Comparison of ENCODE assay signal across 14 cellular contexts in genomic region chr10:46271131-46271530, GRCh38. TPM values are rescaled to one million over a fixed set of nuclear protein-coding genes. Genes with fewer than 3 reads are reported as not detected.
DNase-seq lines count a peak whose midpoint lies in the region; ATAC-seq and TF ChIP-seq lines count a peak whose summit lies in the region.
"Not testable (repeated sequence)": the region's sequence is repeated elsewhere in the genome, so short reads cannot be mapped to it uniquely, and the experiment has no call there.
"Had no signal": no experiment of that assay in that cellular context is flagged by ENCODE, and none has a peak within 500 bp of the region (broad histone marks: within the 10 kb centered on the region; RNA-seq: fewer than 3 reads in every experiment).

No MANE protein-coding gene starts in this region.

- not testable (repeated sequence) for TF ChIP-seq CTCF in CD8-positive, alpha-beta T cell (IDR thresholded peaks at IDR 0.05); OCI-LY7 (conservative IDR thresholded peaks at IDR 0.05; ENCODE audit: low read length); coronary artery (IDR thresholded peaks at IDR 0.05)

- peaks cover 45% of the 10 kb centered on the region for H3K4me1 Mint-ChIP-seq in CD8-positive, alpha-beta T cell (ENCODE audit: low read depth)
- H3K4me1 Mint-ChIP-seq in activated CD4-positive, alpha-beta memory T cell treated with anti-CD3 and anti-CD28 coated beads for 36 hours (ENCODE audit: low read depth), result peaks cover 42% of the 10 kb centered on the region
- peaks cover 50% of the 10 kb centered on the region for H3K4me1 Mint-ChIP-seq in activated naive CD4-positive, alpha-beta T cell treated with anti-CD3 and anti-CD28 coated beads, Interleukin-2, amount 50 U/mL, for 24 hours

- H3K4me2 ChIP-seq in OCI-LY7 (ENCODE audit: low read length), result peak overlapping the region; percentile 84

- peak overlapping the region; percentile 7; the same call in 1 of the 2 replicates for H2AFZ ChIP-seq in OCI-LY7 (ENCODE audit: low read length)

- not testable (repeated sequence) for H3K36me3 ChIP-seq in CD8-positive, alpha-beta T cell (ENCODE audit: insufficient read depth, low read length); OCI-LY7 (ENCODE audit: insufficient read depth, low read length)

- not testable (repeated sequence) for H3K27me3 Mint-ChIP-seq in CD8-positive, alpha-beta T cell (ENCODE audit: low read depth); activated CD4-positive, alpha-beta memory T cell treated with anti-CD3 and anti-CD28 coated beads for 36 hours; activated naive CD4-positive, alpha-beta T cell treated with anti-CD3 and anti-CD28 coated beads, Interleukin-2, amount 50 U/mL, for 24 hours

- H3K4me1 ChIP-seq in CD8-positive, alpha-beta T cell (ENCODE audit: insufficient read depth, low read length), result peaks cover 60% of the 10 kb centered on the region
- peaks cover 59% of the 10 kb centered on the region for H3K4me1 ChIP-seq in OCI-LY7 (ENCODE audit: insufficient read depth, low read length, poor library complexity, severe bottlenecking)

- not testable (repeated sequence) for H3K36me3 Mint-ChIP-seq in CD8-positive, alpha-beta T cell; activated CD4-positive, alpha-beta memory T cell treated with anti-CD3 and anti-CD28 coated beads for 36 hours; activated naive CD4-positive, alpha-beta T cell treated with anti-CD3 and anti-CD28 coated beads, Interleukin-2, amount 50 U/mL, for 24 hours

- DNase-seq in CD8-positive, alpha-beta T cell, result peak in 2 of 7 experiments; percentile 7 to 38
- not testable (repeated sequence) for DNase-seq in OCI-LY7 (ENCODE audit: low spot score)
- peak; percentile 6 for DNase-seq in activated CD4-positive, alpha-beta memory T cell treated with anti-CD3 and anti-CD28 coated beads for 36 hours
- peak; percentile 49 for DNase-seq in coronary artery (ENCODE audit: low spot score)
- DNase-seq in left lobe of liver (ENCODE audit: low spot score), result peak; percentile 42
- DNase-seq in stimulated activated CD8-positive, alpha-beta memory T cell treated with anti-CD3 and anti-CD28 coated beads, Interleukin-4, amount 100 ng/mL, for 48 hours, result peak; percentile 17

- H3K4me3 ChIP-seq in CD8-positive, alpha-beta T cell (ENCODE audit: low read depth, low read length); OCI-LY7 (ENCODE audit: low read depth, low read length, poor library complexity, severe bottlenecking); coronary artery: not testable (repeated sequence)

- not testable (repeated sequence) for H4K20me1 ChIP-seq in OCI-LY7 (ENCODE audit: insufficient read depth, low read length)

- POLR2A ChIA-PET in CD8-positive, alpha-beta T cell (lab: Charles Lee); OCI-LY7 (lab: Charles Lee); activated CD4-positive, alpha-beta memory T cell treated with anti-CD3 and anti-CD28 coated beads for 36 hours (lab: Charles Lee): not testable (repeated sequence)

- not testable (repeated sequence) for H3K27ac Mint-ChIP-seq in CD8-positive, alpha-beta T cell; activated CD4-positive, alpha-beta memory T cell treated with anti-CD3 and anti-CD28 coated beads for 36 hours; activated naive CD4-positive, alpha-beta T cell treated with anti-CD3 and anti-CD28 coated beads, Interleukin-2, amount 50 U/mL, for 24 hours

- peaks cover 27% of the 10 kb centered on the region for H3K79me2 ChIP-seq in OCI-LY7 (ENCODE audit: insufficient read depth, low read depth, low read length)

- intact Hi-C loops in CD8-positive, alpha-beta T cell (cut with DNase I, micrococcal nuclease); OCI-LY7 (cut with micrococcal nuclease; ENCODE audit: unreplicated experiment): not testable (repeated sequence)
- intact Hi-C loops in activated CD4-positive, alpha-beta memory T cell treated with anti-CD3 and anti-CD28 coated beads for 36 hours (cut with micrococcal nuclease), result loop anchor here (10.0 kb wide), 1 partner anchor 686 kb away; no protein-coding TSS in a partner anchor

- H3K9me3 Mint-ChIP-seq in CD8-positive, alpha-beta T cell; activated CD4-positive, alpha-beta memory T cell treated with anti-CD3 and anti-CD28 coated beads for 36 hours; activated naive CD4-positive, alpha-beta T cell treated with anti-CD3 and anti-CD28 coated beads, Interleukin-2, amount 50 U/mL, for 24 hours: not testable (repeated sequence)

- BruUV-seq in OCI-LY7 (replicated peaks; lab: Mats Ljungman, UMichigan), result not testable (repeated sequence)

- ATAC-seq in CD8-positive, alpha-beta T cell; left lobe of liver: not testable (repeated sequence)

- CTCF ChIA-PET in CD8-positive, alpha-beta T cell (lab: Charles Lee), result interaction anchor here (1.9 kb wide), 1 partner anchor 15 kb away, joined by 5 read pairs; no protein-coding TSS in a partner anchor
- CTCF ChIA-PET in OCI-LY7 (lab: Charles Lee; ENCODE audit: unreplicated experiment), result not testable (repeated sequence)
- CTCF ChIA-PET in activated CD4-positive, alpha-beta memory T cell treated with anti-CD3 and anti-CD28 coated beads for 36 hours (lab: Charles Lee), result interaction anchor here (1.2 kb wide), 1 partner anchor 10 kb away, joined by 4 read pairs; no protein-coding TSS in a partner anchor

- peak overlapping the region; percentile 37 for H3K4me3 Mint-ChIP-seq in CD8-positive, alpha-beta T cell
- not testable (repeated sequence) for H3K4me3 Mint-ChIP-seq in activated CD4-positive, alpha-beta memory T cell treated with anti-CD3 and anti-CD28 coated beads for 36 hours
- H3K4me3 Mint-ChIP-seq in activated naive CD4-positive, alpha-beta T cell treated with anti-CD3 and anti-CD28 coated beads, Interleukin-2, amount 50 U/mL, for 24 hours, result peak overlapping the region; percentile 15

- H3K27ac ChIP-seq in CD8-positive, alpha-beta T cell (ENCODE audit: low read depth, low read length); coronary artery: not testable (repeated sequence)
- H3K27ac ChIP-seq in OCI-LY7 (ENCODE audit: low read depth, low read length, poor library complexity, severe bottlenecking), result peak overlapping the region; percentile 96

- not testable (repeated sequence) for H3K9me3 ChIP-seq in CD8-positive, alpha-beta T cell (ENCODE audit: low read length); OCI-LY7 (ENCODE audit: low read length)

- H3K27me3 ChIP-seq in CD8-positive, alpha-beta T cell (ENCODE audit: insufficient read depth, low read length), result not testable (repeated sequence)

- H3K9me2 ChIP-seq in OCI-LY7 (ENCODE audit: insufficient read depth, low read length), result not testable (repeated sequence)

RNA-seq across cellular contexts. Expression of gene ANTXRL, which starts 15.7 kb away (rescaled TPM):
- not detected for total RNA-seq in CD8-positive, alpha-beta T cell
- total RNA-seq in OCI-LY7 (2014; rRNA removed; shearing (Covaris generic)), result not detected in 2 replicates
- total RNA-seq in OCI-LY7 (2022) (0.95 TPM in 1 of 2 replicates, not detected in the other), left lobe of liver (not detected)
- not detected for total RNA-seq in activated CD4-positive, alpha-beta memory T cell treated with anti-CD3 and anti-CD28 coated beads for 36 hours
- total RNA-seq: A673, Caco-2, GM12878, GM23248, H7, M059J, Peyer's patch had no signal
